In genomic region chr4:39932776-39933402, GRCh38 we compare ENCODE assay signal across 10 cellular contexts. TPM values are rescaled to one million over a fixed set of nuclear protein-coding genes. Genes with fewer than 3 reads are reported as not detected.
DNase-seq lines count a peak whose midpoint lies in the region; ATAC-seq and TF ChIP-seq lines count a peak whose summit lies in the region.
"Had no signal": no experiment of that assay in that cellular context is flagged by ENCODE, and none has a peak within 500 bp of the region (broad histone marks: within the 10 kb centered on the region; RNA-seq: fewer than 3 reads in every experiment).

No MANE protein-coding gene starts in this region.

- H3K4me1 Mint-ChIP-seq in IgD-negative memory B cell: peaks cover 35 to 46% (median 43%) of the 10 kb centered on the region in 3 donors
- peaks cover 51% of the 10 kb centered on the region for H3K4me1 Mint-ChIP-seq in activated naive CD8-positive, alpha-beta T cell treated with anti-CD3 and anti-CD28 coated beads, Interleukin-2, amount 10 ng/mL, durations not matched to agents 7 days and 5 days
- H3K4me1 Mint-ChIP-seq in natural killer cell treated with Interleukin-12 subunit alpha and Interleukin-12 subunit beta and Interleukin-15 and Interleukin-18, amount 100 ng/mL, for 72 hours (ENCODE audit: low read depth in 2 of 2): peaks cover 42 to 56% of the 10 kb centered on the region in 2 donors

- TF ChIP-seq CTCF in GM12865 (IDR thresholded peaks at IDR 0.05; ENCODE audit: insufficient read depth, low read depth, low read length, missing control alignments): no peak

- no peaks in the 10 kb centered on the region for H3K27me3 Mint-ChIP-seq in IgD-negative memory B cell
- H3K27me3 Mint-ChIP-seq in activated naive CD8-positive, alpha-beta T cell treated with anti-CD3 and anti-CD28 coated beads, Interleukin-2, amount 10 ng/mL, durations not matched to agents 7 days and 5 days: no peaks in the 10 kb centered on the region
- H3K27me3 Mint-ChIP-seq in natural killer cell treated with Interleukin-12 subunit alpha and Interleukin-12 subunit beta and Interleukin-15 and Interleukin-18, amount 100 ng/mL, for 72 hours: no peaks in the 10 kb centered on the region

- H3K4me3 ChIP-seq in GM12865 (ENCODE audit: low read depth, low read length): peak overlapping the region; percentile 36

- peaks cover 0 to 2% (median 0%) of the 10 kb centered on the region in 3 donors for H3K9me3 Mint-ChIP-seq in IgD-negative memory B cell
- H3K9me3 Mint-ChIP-seq in activated naive CD8-positive, alpha-beta T cell treated with anti-CD3 and anti-CD28 coated beads, Interleukin-2, amount 10 ng/mL, durations not matched to agents 7 days and 5 days: no peaks in the 10 kb centered on the region
- H3K9me3 Mint-ChIP-seq in natural killer cell treated with Interleukin-12 subunit alpha and Interleukin-12 subunit beta and Interleukin-15 and Interleukin-18, amount 100 ng/mL, for 72 hours: no peaks in the 10 kb centered on the region

- peak overlapping the region; percentile 59 to 80 (median 76) for H3K27ac Mint-ChIP-seq in IgD-negative memory B cell
- H3K27ac Mint-ChIP-seq in activated naive CD8-positive, alpha-beta T cell treated with anti-CD3 and anti-CD28 coated beads, Interleukin-2, amount 10 ng/mL, durations not matched to agents 7 days and 5 days: peak overlapping the region; percentile 74
- peak overlapping the region; percentile 81 to 84 for H3K27ac Mint-ChIP-seq in natural killer cell treated with Interleukin-12 subunit alpha and Interleukin-12 subunit beta and Interleukin-15 and Interleukin-18, amount 100 ng/mL, for 72 hours

- H3K36me3 Mint-ChIP-seq in IgD-negative memory B cell: no peaks in the 10 kb centered on the region
- peaks cover 29% of the 10 kb centered on the region for H3K36me3 Mint-ChIP-seq in activated naive CD8-positive, alpha-beta T cell treated with anti-CD3 and anti-CD28 coated beads, Interleukin-2, amount 10 ng/mL, durations not matched to agents 7 days and 5 days
- no peaks in the 10 kb centered on the region for H3K36me3 Mint-ChIP-seq in natural killer cell treated with Interleukin-12 subunit alpha and Interleukin-12 subunit beta and Interleukin-15 and Interleukin-18, amount 100 ng/mL, for 72 hours

- H3K4me3 Mint-ChIP-seq in IgD-negative memory B cell: peak overlapping the region in 2 of 4 donors; percentile 47 to 77
- peak overlapping the region; percentile 5 for H3K4me3 Mint-ChIP-seq in activated naive CD8-positive, alpha-beta T cell treated with anti-CD3 and anti-CD28 coated beads, Interleukin-2, amount 10 ng/mL, durations not matched to agents 7 days and 5 days
- peak overlapping the region; percentile 73 for H3K4me3 Mint-ChIP-seq in natural killer cell treated with Interleukin-12 subunit alpha and Interleukin-12 subunit beta and Interleukin-15 and Interleukin-18, amount 100 ng/mL, for 72 hours

- DNase-seq in GM12865 (ENCODE audit: low read depth) (peak; percentile 65), NCI-H526 treated with DMSO at 0.1 percent for 48 hours (lab: John Stamatoyannopoulos, UW) (no peak), islet precursor cell (no peak)
- DNase-seq in activated naive CD8-positive, alpha-beta T cell treated with anti-CD3 and anti-CD28 coated beads, Interleukin-2, amount 10 ng/mL, durations not matched to agents 7 days and 5 days: no peak
- no peak for DNase-seq in natural killer cell treated with Interleukin-12 subunit alpha and Interleukin-12 subunit beta and Interleukin-15 and Interleukin-18, amount 100 ng/mL, for 72 hours (ENCODE audit: low spot score)
- DNase-seq: NCI-H2171 treated with DMSO at 0.1 percent for 48 hours, SHP77 had no signal

- POLR2A ChIA-PET in activated naive CD8-positive, alpha-beta T cell treated with anti-CD3 and anti-CD28 coated beads, Interleukin-2, amount 10 ng/mL, durations not matched to agents 7 days and 5 days (lab: Charles Lee): interaction anchor here (0.6 to 1.8 kb wide), 2 partner anchors 200 to 235 kb away, joined by 3 to 5 read pairs; partner anchors contain the start of gene UBE2K

- ATAC-seq in activated naive CD8-positive, alpha-beta T cell treated with anti-CD3 and anti-CD28 coated beads, Interleukin-2, amount 10 ng/mL, durations not matched to agents 7 days and 5 days (ENCODE audit: low read depth): peak; percentile 70
- peak; percentile 76 to 81 for ATAC-seq in natural killer cell treated with Interleukin-12 subunit alpha and Interleukin-12 subunit beta and Interleukin-15 and Interleukin-18, amount 100 ng/mL, for 72 hours
- ATAC-seq in HG03159 (IDR thresholded peaks at IDR 0.05; ENCODE audit: unreplicated experiment): no peak
- no peak for ATAC-seq in GM21619 (IDR thresholded peaks at IDR 0.05; ENCODE audit: unreplicated experiment)

RNA-seq across cellular contexts. Expression of gene PDS5A, which starts 44.8 kb away (rescaled TPM):
- 35.3 TPM for polyA plus RNA-seq in IgD-negative memory B cell
- 10 to 100 TPM; 96.7 to 99.9 TPM for total RNA-seq in activated naive CD8-positive, alpha-beta T cell treated with anti-CD3 and anti-CD28 coated beads, Interleukin-2, amount 10 ng/mL, durations not matched to agents 7 days and 5 days
- 100 to 1,000 TPM in 1 of 2 donors, 10 to 100 TPM in 1; 84.4 to 150 TPM for total RNA-seq in natural killer cell treated with Interleukin-12 subunit alpha and Interleukin-12 subunit beta and Interleukin-15 and Interleukin-18, amount 100 ng/mL, for 72 hours

Comparison
In these comparisons a context has a peak if more than half of its experiments do, and no peak if none do; other contexts are left out.
1. ATAC-seq: peak in activated naive CD8-positive, alpha-beta T cell treated with anti-CD3 and anti-CD28 coated beads, Interleukin-2, amount 10 ng/mL, durations not matched to agents 7 days and 5 days (single experiment) and natural killer cell treated with Interleukin-12 subunit alpha and Interleukin-12 subunit beta and Interleukin-15 and Interleukin-18, amount 100 ng/mL, for 72 hours (2 of 2); none in HG03159 (single experiment) and GM21619 (single experiment).
2. Peak in every context shown above with its lines, with median percentiles within 50 percentile points of each other: H3K27ac Mint-ChIP-seq.